Comparison of ENCODE assay signal across 1 cellular context in genomic region chr19:1275976-1276619, GRCh38.
TF ChIP-seq lines count a peak whose summit lies in the region.

No MANE protein-coding gene starts in this region.

TF ChIP-seq in HepG2, 621 proteins besides CTCF, POLR2A, EP300 and RAD21 (continued from another document and continues in another):
- no peak for TF ChIP-seq RERE (CRISPR knock-in tag; IDR thresholded peaks at IDR 0.05; ENCODE audit: low read depth)
- TF ChIP-seq RXRB (CRISPR knock-in tag; IDR thresholded peaks at IDR 0.05; ENCODE audit: borderline replicate concordance) = peak; percentile 44
- no peak for TF ChIP-seq BORCS8-MEF2B (CRISPR knock-in tag; IDR thresholded peaks at IDR 0.05)
- TF ChIP-seq ZNF460 (CRISPR knock-in tag; IDR thresholded peaks at IDR 0.05; ENCODE audit: borderline replicate concordance) = no peak
- TF ChIP-seq CBX2 (IDR thresholded peaks at IDR 0.05; ENCODE audit: low read depth, low read length) = no peak
- TF ChIP-seq CBX2 (CRISPR knock-in tag; IDR thresholded peaks at IDR 0.05; ENCODE audit: low read depth) = no peak
- no peak for TF ChIP-seq KDM4B (CRISPR knock-in tag; IDR thresholded peaks at IDR 0.05)
- TF ChIP-seq ZFP91 (CRISPR knock-in tag; IDR thresholded peaks at IDR 0.05; ENCODE audit: borderline replicate concordance) = no peak
- no peak for TF ChIP-seq BATF2 (CRISPR knock-in tag; IDR thresholded peaks at IDR 0.05)
- TF ChIP-seq NAIF1 (CRISPR knock-in tag; IDR thresholded peaks at IDR 0.05; ENCODE audit: borderline replicate concordance) = no peak
- TF ChIP-seq ZBTB33 (CRISPR knock-in tag; IDR thresholded peaks at IDR 0.05) = 0 out of 2 replicates have a peak, but pooled peaks have one; percentile 20
- TF ChIP-seq KLF11 (CRISPR knock-in tag; IDR thresholded peaks at IDR 0.05) = 0 out of 2 replicates have a peak, but pooled peaks have one; percentile 40
- TF ChIP-seq ZNF180 (CRISPR knock-in tag; IDR thresholded peaks at IDR 0.05; ENCODE audit: borderline replicate concordance, low read depth) = no peak
- TF ChIP-seq HMG20A (CRISPR knock-in tag; IDR thresholded peaks at IDR 0.05; ENCODE audit: borderline replicate concordance) = no peak
- TF ChIP-seq NR2F2 (IDR thresholded peaks at IDR 0.05; ENCODE audit: borderline replicate concordance, low read depth) = no peak
- no peak for TF ChIP-seq ZNF75D (CRISPR knock-in tag; IDR thresholded peaks at IDR 0.05; ENCODE audit: borderline replicate concordance)
- no peak for TF ChIP-seq PCBP1 (IDR thresholded peaks at IDR 0.05; ENCODE audit: borderline replicate concordance, low read depth, low read length)
- TF ChIP-seq GPBP1L1 (CRISPR knock-in tag; IDR thresholded peaks at IDR 0.05) = no peak
- TF ChIP-seq ZNF468 (CRISPR knock-in tag; IDR thresholded peaks at IDR 0.05) = no peak
- TF ChIP-seq AKAP8 (CRISPR knock-in tag; IDR thresholded peaks at IDR 0.05) = no peak
- TF ChIP-seq ZFP41 (CRISPR knock-in tag; IDR thresholded peaks at IDR 0.05; ENCODE audit: borderline replicate concordance) = no peak
- TF ChIP-seq ZC3H13 (CRISPR knock-in tag; IDR thresholded peaks at IDR 0.05) = no peak
- TF ChIP-seq ZNF768 (CRISPR knock-in tag; IDR thresholded peaks at IDR 0.05) = no peak
- TF ChIP-seq SETDB1 (CRISPR knock-in tag; IDR thresholded peaks at IDR 0.05; ENCODE audit: borderline replicate concordance) = no peak
- no peak for TF ChIP-seq ZNF574 (CRISPR knock-in tag; IDR thresholded peaks at IDR 0.05)
- no peak for TF ChIP-seq ZNF282 (IDR thresholded peaks at IDR 0.05; ENCODE audit: partially characterized antibody)
- TF ChIP-seq ZNF512 (CRISPR knock-in tag; IDR thresholded peaks at IDR 0.05) = no peak
- TF ChIP-seq ZNF788 (CRISPR knock-in tag; IDR thresholded peaks at IDR 0.05; ENCODE audit: borderline replicate concordance) = no peak
- 0 out of 2 replicates have a peak, but pooled peaks have one; percentile 1 for TF ChIP-seq ELF3 (CRISPR knock-in tag; IDR thresholded peaks at IDR 0.05)
- TF ChIP-seq ZNF552 (CRISPR knock-in tag; IDR thresholded peaks at IDR 0.05; ENCODE audit: borderline replicate concordance) = 0 out of 2 replicates have a peak, but pooled peaks have one; percentile 63
- TF ChIP-seq SKI (IDR thresholded peaks at IDR 0.05; ENCODE audit: partially characterized antibody) = no peak
- TF ChIP-seq CHD4 (IDR thresholded peaks at IDR 0.05; ENCODE audit: borderline replicate concordance, low read length) = no peak
- TF ChIP-seq DNMT3B (CRISPR knock-in tag; conservative IDR thresholded peaks at IDR 0.05) = 0 out of 2 replicates have a peak, but pooled peaks have one; percentile 31
- TF ChIP-seq TFE3 (CRISPR knock-in tag; IDR thresholded peaks at IDR 0.05) = 0 out of 2 replicates have a peak, but pooled peaks have one; percentile 4
- TF ChIP-seq NCOA1 (CRISPR knock-in tag; IDR thresholded peaks at IDR 0.05) = no peak
- no peak for TF ChIP-seq ZNF784 (CRISPR knock-in tag; IDR thresholded peaks at IDR 0.05; ENCODE audit: borderline replicate concordance)
- no peak for TF ChIP-seq LRRFIP1 (CRISPR knock-in tag; conservative IDR thresholded peaks at IDR 0.05)
- no peak; the same call in 1 of the 2 replicates for TF ChIP-seq NR2C2 (CRISPR knock-in tag; IDR thresholded peaks at IDR 0.05; ENCODE audit: borderline replicate concordance)
- TF ChIP-seq ZFP90 (CRISPR knock-in tag; IDR thresholded peaks at IDR 0.05; ENCODE audit: borderline replicate concordance) = no peak
- TF ChIP-seq ZNF33A (CRISPR knock-in tag; IDR thresholded peaks at IDR 0.05; ENCODE audit: borderline replicate concordance) = no peak
- TF ChIP-seq CENPX (CRISPR knock-in tag; IDR thresholded peaks at IDR 0.05) = no peak
